In genomic region chr17:17538417-17539391, GRCh38 we compare ENCODE assay signal across 1 cellular context.
TF ChIP-seq lines count a peak whose summit lies in the region.

No MANE protein-coding gene starts in this region.

TF ChIP-seq in HepG2, 621 proteins besides CTCF, POLR2A, EP300 and RAD21 (continued from another document and continues in another):
- 0 out of 4 replicates have a peak, but pooled peaks of 1 of the 2 experiments have one; percentile 38 for TF ChIP-seq REST (IDR thresholded peaks at IDR 0.05; ENCODE audit: borderline replicate concordance in 1 of 2, low read depth in 1 of 2, low read length in 2 of 2)
- TF ChIP-seq, protein P1, sequence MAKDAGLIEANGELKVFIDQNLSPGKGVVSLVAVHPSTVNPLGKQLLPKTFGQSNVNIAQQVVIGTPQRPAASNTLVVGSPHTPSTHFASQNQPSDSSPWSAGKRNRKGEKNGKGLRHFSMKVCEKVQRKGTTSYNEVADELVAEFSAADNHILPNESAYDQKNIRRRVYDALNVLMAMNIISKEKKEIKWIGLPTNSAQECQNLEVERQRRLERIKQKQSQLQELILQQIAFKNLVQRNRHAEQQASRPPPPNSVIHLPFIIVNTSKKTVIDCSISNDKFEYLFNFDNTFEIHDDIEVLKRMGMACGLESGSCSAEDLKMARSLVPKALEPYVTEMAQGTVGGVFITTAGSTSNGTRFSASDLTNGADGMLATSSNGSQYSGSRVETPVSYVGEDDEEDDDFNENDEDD (CRISPR knock-in tag; IDR thresholded peaks at IDR 0.05; ENCODE audit: borderline replicate concordance), result no peak
- TF ChIP-seq, protein P2, sequence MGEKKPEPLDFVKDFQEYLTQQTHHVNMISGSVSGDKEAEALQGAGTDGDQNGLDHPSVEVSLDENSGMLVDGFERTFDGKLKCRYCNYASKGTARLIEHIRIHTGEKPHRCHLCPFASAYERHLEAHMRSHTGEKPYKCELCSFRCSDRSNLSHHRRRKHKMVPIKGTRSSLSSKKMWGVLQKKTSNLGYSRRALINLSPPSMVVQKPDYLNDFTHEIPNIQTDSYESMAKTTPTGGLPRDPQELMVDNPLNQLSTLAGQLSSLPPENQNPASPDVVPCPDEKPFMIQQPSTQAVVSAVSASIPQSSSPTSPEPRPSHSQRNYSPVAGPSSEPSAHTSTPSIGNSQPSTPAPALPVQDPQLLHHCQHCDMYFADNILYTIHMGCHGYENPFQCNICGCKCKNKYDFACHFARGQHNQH (CRISPR knock-in tag; IDR thresholded peaks at IDR 0.05), result peak; percentile 81
- peak; percentile 79 for TF ChIP-seq BHLHE40 (IDR thresholded peaks at IDR 0.05; ENCODE audit: low read length)
- TF ChIP-seq PLRG1 (conservative IDR thresholded peaks at IDR 0.05), result no peak
- peak; percentile 63; the same call in 1 of the 2 replicates for TF ChIP-seq NFKBIZ (CRISPR knock-in tag; IDR thresholded peaks at IDR 0.05)
- TF ChIP-seq, protein P3, sequence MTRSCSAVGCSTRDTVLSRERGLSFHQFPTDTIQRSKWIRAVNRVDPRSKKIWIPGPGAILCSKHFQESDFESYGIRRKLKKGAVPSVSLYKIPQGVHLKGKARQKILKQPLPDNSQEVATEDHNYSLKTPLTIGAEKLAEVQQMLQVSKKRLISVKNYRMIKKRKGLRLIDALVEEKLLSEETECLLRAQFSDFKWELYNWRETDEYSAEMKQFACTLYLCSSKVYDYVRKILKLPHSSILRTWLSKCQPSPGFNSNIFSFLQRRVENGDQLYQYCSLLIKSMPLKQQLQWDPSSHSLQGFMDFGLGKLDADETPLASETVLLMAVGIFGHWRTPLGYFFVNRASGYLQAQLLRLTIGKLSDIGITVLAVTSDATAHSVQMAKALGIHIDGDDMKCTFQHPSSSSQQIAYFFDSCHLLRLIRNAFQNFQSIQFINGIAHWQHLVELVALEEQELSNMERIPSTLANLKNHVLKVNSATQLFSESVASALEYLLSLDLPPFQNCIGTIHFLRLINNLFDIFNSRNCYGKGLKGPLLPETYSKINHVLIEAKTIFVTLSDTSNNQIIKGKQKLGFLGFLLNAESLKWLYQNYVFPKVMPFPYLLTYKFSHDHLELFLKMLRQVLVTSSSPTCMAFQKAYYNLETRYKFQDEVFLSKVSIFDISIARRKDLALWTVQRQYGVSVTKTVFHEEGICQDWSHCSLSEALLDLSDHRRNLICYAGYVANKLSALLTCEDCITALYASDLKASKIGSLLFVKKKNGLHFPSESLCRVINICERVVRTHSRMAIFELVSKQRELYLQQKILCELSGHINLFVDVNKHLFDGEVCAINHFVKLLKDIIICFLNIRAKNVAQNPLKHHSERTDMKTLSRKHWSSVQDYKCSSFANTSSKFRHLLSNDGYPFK (CRISPR knock-in tag; IDR thresholded peaks at IDR 0.05; ENCODE audit: borderline replicate concordance), result no peak
- no peak for TF ChIP-seq ZNF549 (CRISPR knock-in tag; IDR thresholded peaks at IDR 0.05)
- peak; percentile 77; the same call in 1 of the 2 replicates for TF ChIP-seq SMAD3 (CRISPR knock-in tag; IDR thresholded peaks at IDR 0.05)
- no peak for TF ChIP-seq CENPBD1 (CRISPR knock-in tag; IDR thresholded peaks at IDR 0.05; ENCODE audit: borderline replicate concordance, low read depth)
- TF ChIP-seq ZNF451 (CRISPR knock-in tag; IDR thresholded peaks at IDR 0.05), result no peak
- no peak for TF ChIP-seq ZNF253 (CRISPR knock-in tag; IDR thresholded peaks at IDR 0.05; ENCODE audit: borderline replicate concordance)
- TF ChIP-seq ZNF34 (CRISPR knock-in tag; IDR thresholded peaks at IDR 0.05; ENCODE audit: borderline replicate concordance), result no peak
- TF ChIP-seq ZGPAT (CRISPR knock-in tag; IDR thresholded peaks at IDR 0.05), result peak; percentile 92
- TF ChIP-seq DDIT3 (CRISPR knock-in tag; IDR thresholded peaks at IDR 0.05), result no peak
- TF ChIP-seq ZNF207 (IDR thresholded peaks at IDR 0.05; ENCODE audit: borderline replicate concordance), result no peak
- peak; percentile 52; the same call in 1 of the 2 replicates for TF ChIP-seq ZNF263 (CRISPR knock-in tag; IDR thresholded peaks at IDR 0.05)
- TF ChIP-seq FOXO1 (CRISPR knock-in tag; IDR thresholded peaks at IDR 0.05), result peak; percentile 93
- no peak for TF ChIP-seq HNRNPUL1 (IDR thresholded peaks at IDR 0.05; ENCODE audit: low read depth, low read length)
- peak; percentile 80; the same call in 2 of the 3 replicates for TF ChIP-seq MXI1 (IDR thresholded peaks at IDR 0.05; ENCODE audit: borderline replicate concordance, low read depth, low read length)
- no peak for TF ChIP-seq ZNF547 (CRISPR knock-in tag; IDR thresholded peaks at IDR 0.05)
- TF ChIP-seq ZBTB21 (CRISPR knock-in tag; IDR thresholded peaks at IDR 0.05), result peak; percentile 63; the same call in 1 of the 2 replicates
- TF ChIP-seq CHD4 (IDR thresholded peaks at IDR 0.05; ENCODE audit: borderline replicate concordance, low read length), result peak; percentile 90; the same call in 1 of the 2 replicates
- no peak for TF ChIP-seq HIC2 (CRISPR knock-in tag; IDR thresholded peaks at IDR 0.05; ENCODE audit: low read depth)
- TF ChIP-seq AGO2 (optimal IDR thresholded peaks at IDR 0.05; ENCODE audit: low read depth, low read length), result no peak
- peak; percentile 76; the same call in 1 of the 2 replicates for TF ChIP-seq ZNF878 (CRISPR knock-in tag; IDR thresholded peaks at IDR 0.05)
- no peak for TF ChIP-seq ZNF160 (CRISPR knock-in tag; IDR thresholded peaks at IDR 0.05)
- TF ChIP-seq IRF2 (CRISPR knock-in tag; IDR thresholded peaks at IDR 0.05), result peak; percentile 76
- TF ChIP-seq MAFF (IDR thresholded peaks at IDR 0.05; ENCODE audit: low read depth, low read length), result peak; percentile 86
- TF ChIP-seq, protein P4, sequence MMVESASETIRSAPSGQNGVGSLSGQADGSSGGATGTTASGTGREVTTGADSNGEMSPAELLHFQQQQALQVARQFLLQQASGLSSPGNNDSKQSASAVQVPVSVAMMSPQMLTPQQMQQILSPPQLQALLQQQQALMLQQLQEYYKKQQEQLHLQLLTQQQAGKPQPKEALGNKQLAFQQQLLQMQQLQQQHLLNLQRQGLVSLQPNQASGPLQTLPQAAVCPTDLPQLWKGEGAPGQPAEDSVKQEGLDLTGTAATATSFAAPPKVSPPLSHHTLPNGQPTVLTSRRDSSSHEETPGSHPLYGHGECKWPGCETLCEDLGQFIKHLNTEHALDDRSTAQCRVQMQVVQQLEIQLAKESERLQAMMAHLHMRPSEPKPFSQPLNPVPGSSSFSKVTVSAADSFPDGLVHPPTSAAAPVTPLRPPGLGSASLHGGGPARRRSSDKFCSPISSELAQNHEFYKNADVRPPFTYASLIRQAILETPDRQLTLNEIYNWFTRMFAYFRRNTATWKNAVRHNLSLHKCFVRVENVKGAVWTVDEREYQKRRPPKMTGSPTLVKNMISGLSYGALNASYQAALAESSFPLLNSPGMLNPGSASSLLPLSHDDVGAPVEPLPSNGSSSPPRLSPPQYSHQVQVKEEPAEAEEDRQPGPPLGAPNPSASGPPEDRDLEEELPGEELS (CRISPR knock-in tag; IDR thresholded peaks at IDR 0.05), result peak; percentile 98
- peak; percentile 64; the same call in 1 of the 2 replicates for TF ChIP-seq KLF11 (CRISPR knock-in tag; IDR thresholded peaks at IDR 0.05)
- peak; percentile 74 for TF ChIP-seq HNF1A (IDR thresholded peaks at IDR 0.05; ENCODE audit: low read depth)
- no peak for TF ChIP-seq HNF1A (CRISPR knock-in tag; IDR thresholded peaks at IDR 0.05; ENCODE audit: borderline replicate concordance)
- TF ChIP-seq ZNF441 (CRISPR knock-in tag; IDR thresholded peaks at IDR 0.05; ENCODE audit: borderline replicate concordance), result no peak
- TF ChIP-seq, protein P5, sequence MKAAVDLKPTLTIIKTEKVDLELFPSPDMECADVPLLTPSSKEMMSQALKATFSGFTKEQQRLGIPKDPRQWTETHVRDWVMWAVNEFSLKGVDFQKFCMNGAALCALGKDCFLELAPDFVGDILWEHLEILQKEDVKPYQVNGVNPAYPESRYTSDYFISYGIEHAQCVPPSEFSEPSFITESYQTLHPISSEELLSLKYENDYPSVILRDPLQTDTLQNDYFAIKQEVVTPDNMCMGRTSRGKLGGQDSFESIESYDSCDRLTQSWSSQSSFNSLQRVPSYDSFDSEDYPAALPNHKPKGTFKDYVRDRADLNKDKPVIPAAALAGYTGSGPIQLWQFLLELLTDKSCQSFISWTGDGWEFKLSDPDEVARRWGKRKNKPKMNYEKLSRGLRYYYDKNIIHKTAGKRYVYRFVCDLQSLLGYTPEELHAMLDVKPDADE (CRISPR knock-in tag; IDR thresholded peaks at IDR 0.05), result no peak
- peak; percentile 90 for TF ChIP-seq ISL2 (CRISPR knock-in tag; IDR thresholded peaks at IDR 0.05)
- peak; percentile 13; the same call in 1 of the 2 replicates for TF ChIP-seq CBX5 (CRISPR knock-in tag; IDR thresholded peaks at IDR 0.05; ENCODE audit: borderline replicate concordance)
- no peak for TF ChIP-seq KAT2B (IDR thresholded peaks at IDR 0.05; ENCODE audit: borderline replicate concordance, low read depth, low read length)
- TF ChIP-seq ZNF234 (CRISPR knock-in tag; conservative IDR thresholded peaks at IDR 0.05), result no peak
- TF ChIP-seq RXRB (CRISPR knock-in tag; IDR thresholded peaks at IDR 0.05; ENCODE audit: borderline replicate concordance), result peak; percentile 93
